ENCODE assay signal across 8 cellular contexts in genomic region chr6:89079611-89080213, GRCh38. TPM values are rescaled to one million over a fixed set of nuclear protein-coding genes. Genes with fewer than 3 reads are reported as not detected.
DNase-seq lines count a peak whose midpoint lies in the region; ATAC-seq, FAIRE-seq and TF ChIP-seq lines count a peak whose summit lies in the region.

No MANE protein-coding gene starts in this region.

- H3K4me2 ChIP-seq in HepG2 (ENCODE audit: low read depth, low read length): peak overlapping the region; percentile 85

- ATAC-seq in HepG2 (no peak), GM21423 (IDR thresholded peaks at IDR 0.05; ENCODE audit: unreplicated experiment) (no peak)

- H3K27ac ChIP-seq in colonic mucosa: peak overlapping the region; percentile 99
- peak overlapping the region; percentile 0 for H3K27ac ChIP-seq in HepG2 (ENCODE audit: extremely low read length, insufficient read depth, low read length)

- peak; percentile 57 for DNase-seq in NCI-H1105 treated with DMSO at 0.1 percent for 48 hours (lab: John Stamatoyannopoulos, UW)
- DNase-seq in NCI-H1105 (lab: John Stamatoyannopoulos, UW): no peak
- DNase-seq in NCI-H146 (lab: John Stamatoyannopoulos, UW): peak; percentile 28
- peak; percentile 57 for DNase-seq in activated CD4-positive, alpha-beta T cell treated with anti-CD3 and anti-CD28 coated beads for 48 hours
- DNase-seq in colonic mucosa: peak; percentile 58
- DNase-seq in HepG2 (ENCODE audit: low spot score): no peak
- peak in 2 of 3 donors; percentile 16 to 18 for DNase-seq in stimulated activated CD4-positive, alpha-beta T cell treated with anti-CD3 and anti-CD28 coated beads, TNF-alpha, amount 100 ng/mL, for 1 hour (ENCODE audit: low read depth in 3 of 3, low spot score in 1 of 3)

- H3K9me3 ChIP-seq in colonic mucosa: no peaks in the 10 kb centered on the region
- no peaks in the 10 kb centered on the region for H3K9me3 ChIP-seq in HepG2 (ENCODE audit: low read length)

- POLR2A ChIA-PET in HepG2 (lab: Yijun Ruan, JAX): interaction anchor here (0.7 to 6.8 kb wide), 18 partner anchors 10 to 272 kb away, joined by 3 to 117 read pairs (median 6); partner anchors contain the start of genes SRSF12 and UBE2J1

- TF ChIP-seq EP300 in HepG2 (IDR thresholded peaks at IDR 0.05; ENCODE audit: low read depth in 2 of 2, low read length in 2 of 2) (no peak), HepG2 (CRISPR knock-in tag; IDR thresholded peaks at IDR 0.05; ENCODE audit: borderline replicate concordance) (no peak)

- TF ChIP-seq RAD21 in HepG2 (CRISPR knock-in tag; IDR thresholded peaks at IDR 0.05): no peak

- H3K27me3 ChIP-seq in colonic mucosa: no peaks in the 10 kb centered on the region
- H3K27me3 ChIP-seq in HepG2 (ENCODE audit: control insufficient read depth in 1 of 2, insufficient read depth in 2 of 2, low read length in 2 of 2): no peaks in the 10 kb centered on the region; a peak in 1 of 5 replicates

- WGBS in HepG2 (ENCODE audit: low lambda C conversion rate): under 1% methylated on average over 17 of the region's 17 CpGs

- H3K4me3 ChIP-seq in colonic mucosa (peak overlapping the region; percentile 78), HepG2 (replicated peaks in 1 of 3; ENCODE audit: insufficient read depth in 1 of 3, low read depth in 2 of 3, low read length in 3 of 3) (peak overlapping the region; percentile 61 to 95 (median 80))

- peaks cover 36% of the 10 kb centered on the region for H3K79me2 ChIP-seq in HepG2 (ENCODE audit: insufficient read depth, low read length)

- TF ChIP-seq CTCF in colonic mucosa (IDR thresholded peaks at IDR 0.05) (no peak), HepG2 (CRISPR knock-in tag; IDR thresholded peaks at IDR 0.05) (no peak)

- intact Hi-C loops in colonic mucosa (cut with DNase I) (loop anchor here (5.0 to 10.0 kb wide), 2 partner anchors 38 to 95 kb away; partner anchors contain the start of gene SRSF12), HepG2 (cut with micrococcal nuclease; ENCODE audit: unreplicated experiment) (loop anchor here (1.0 to 5.0 kb wide), 3 partner anchors 45 to 96 kb away; partner anchors contain the start of gene PM20D2)

- BruUV-seq in HepG2 (replicated peaks; lab: Mats Ljungman, UMichigan): TSS peak; percentile 89

- no peak for FAIRE-seq in HepG2 (lab: Jason Lieb, UNC)

- H3K4me1 ChIP-seq in colonic mucosa (no peaks in the 10 kb centered on the region), HepG2 (ENCODE audit: insufficient read depth, low read length) (peaks cover 24% of the 10 kb centered on the region)

- TF ChIP-seq POLR2A in HepG2 (IDR thresholded peaks at IDR 0.05; ENCODE audit: insufficient read depth in 1 of 2, low read depth in 2 of 2, low read length in 2 of 2): no peak

- H3K9ac ChIP-seq in colonic mucosa (ENCODE audit: low read depth in 2 of 2, low read length in 2 of 2) (peak overlapping the region; percentile 79 to 99), HepG2 (ENCODE audit: insufficient read depth, low read depth, low read length) (peak overlapping the region; percentile 67)

- CTCF ChIA-PET in HepG2 (lab: Yijun Ruan, JAX; ENCODE audit: low intra/inter-chr PET ratio, low total read pairs): no interaction called here

- H4K20me1 ChIP-seq in HepG2 (ENCODE audit: insufficient read depth, low read length): peaks cover 29% of the 10 kb centered on the region

- H3K36me3 ChIP-seq in colonic mucosa: no peaks in the 10 kb centered on the region
- peaks cover 0 to 9% of the 10 kb centered on the region in 2 experiments; a peak in 2 of 5 replicates for H3K36me3 ChIP-seq in HepG2 (replicated peaks in 1 of 2; ENCODE audit: control insufficient read depth in 1 of 2, insufficient read depth in 2 of 2, low read length in 2 of 2)

- peak overlapping the region; percentile 35 for H2AFZ ChIP-seq in HepG2 (ENCODE audit: low read length)

- in situ Hi-C loops in HepG2 (cut with HindIII; ENCODE audit: extremely low pct_ligation_motif_present, low pct_unique_long_range_greater_than_20kb): loop anchor here (10.0 kb wide), 1 partner anchor 95 kb away; no protein-coding TSS in a partner anchor

TF ChIP-seq in HepG2, 621 proteins besides CTCF, POLR2A, EP300 and RAD21 (continues in another document):
- TF ChIP-seq ZNF383 (CRISPR knock-in tag; IDR thresholded peaks at IDR 0.05; ENCODE audit: borderline replicate concordance) (no peak), RFX3 (CRISPR knock-in tag; IDR thresholded peaks at IDR 0.05) (no peak), SAP130 (CRISPR knock-in tag; IDR thresholded peaks at IDR 0.05; ENCODE audit: low read depth) (0 out of 2 replicates have a peak, but pooled peaks have one; percentile 1), ZSCAN29 (CRISPR knock-in tag; conservative IDR thresholded peaks at IDR 0.05) (0 out of 2 replicates have a peak, but pooled peaks have one; percentile 14)
- TF ChIP-seq, protein P1, sequence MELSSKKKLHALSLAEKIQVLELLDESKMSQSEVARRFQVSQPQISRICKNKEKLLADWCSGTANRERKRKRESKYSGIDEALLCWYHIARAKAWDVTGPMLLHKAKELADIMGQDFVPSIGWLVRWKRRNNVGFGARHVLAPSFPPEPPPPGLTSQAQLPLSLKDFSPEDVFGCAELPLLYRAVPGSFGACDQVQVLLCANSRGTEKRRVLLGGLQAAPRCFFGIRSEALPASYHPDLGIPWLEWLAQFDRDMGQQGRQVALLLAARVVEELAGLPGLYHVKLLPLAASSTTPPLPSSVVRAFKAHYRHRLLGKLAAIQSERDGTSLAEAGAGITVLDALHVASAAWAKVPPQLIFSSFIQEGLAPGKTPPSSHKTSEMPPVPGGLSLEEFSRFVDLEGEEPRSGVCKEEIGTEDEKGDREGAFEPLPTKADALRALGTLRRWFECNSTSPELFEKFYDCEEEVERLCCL (CRISPR knock-in tag; IDR thresholded peaks at IDR 0.05; ENCODE audit: borderline replicate concordance): no peak

RNA-seq across cellular contexts. Expression of gene PNRC1, which starts 0.8 kb away (rescaled TPM):
- total RNA-seq in colonic mucosa: 100 to 1,000 TPM in 1 of 2 donors, 10 to 100 TPM in 1; 47.8 to 143 TPM
- total RNA-seq in HepG2 (2016; rRNA removed; fragmentation: Illumina TruSeq; extraction: Trizol): 31.0 and 36.0 TPM in 2 replicates
- total RNA-seq in HepG2 (2016; cell fraction: cytosol; rRNA removed; fragmentation: Illumina TruSeq; extraction: Trizol; ENCODE audit: low read depth): 57.2 and 58.4 TPM in 2 replicates
- 26.3 and 34.2 TPM in 2 replicates for total RNA-seq in HepG2 (2016; cell fraction: insoluble cytoplasmic fraction; rRNA removed; fragmentation: Illumina TruSeq; extraction: Trizol)
- 91.5 and 98.2 TPM in 2 replicates for total RNA-seq in HepG2 (2016; cell fraction: membrane; rRNA removed; fragmentation: Illumina TruSeq; extraction: Trizol)
- 38.0 and 44.9 TPM in 2 replicates for total RNA-seq in HepG2 (2016; cell fraction: nucleus; rRNA removed; fragmentation: Illumina TruSeq; extraction: Trizol)
- 16.8 and 17.6 TPM in 2 replicates for polyA plus RNA-seq in HepG2 (2011; rRNA removed)
- polyA plus RNA-seq in HepG2 (2011; cell fraction: cytosol; rRNA removed): 6.9 and 11.3 TPM in 2 replicates
- polyA plus RNA-seq in HepG2 (2011; cell fraction: nucleus; rRNA removed): 11.1 and 19.2 TPM in 2 replicates
- polyA plus RNA-seq in HepG2 (2012): 109 TPM in 2 replicates
- 35.4 and 35.7 TPM in 2 replicates for polyA plus RNA-seq in HepG2 (2016; cell fraction: cytosol; fragmentation: Illumina TruSeq; extraction: Trizol; ENCODE audit: low read depth)
- 27.3 and 28.4 TPM in 2 replicates for polyA plus RNA-seq in HepG2 (2016; cell fraction: insoluble cytoplasmic fraction; fragmentation: Illumina TruSeq; extraction: Trizol; ENCODE audit: low read depth)
- 40.5 and 45.9 TPM in 2 replicates for polyA plus RNA-seq in HepG2 (2016; cell fraction: membrane; fragmentation: Illumina TruSeq; extraction: Trizol; ENCODE audit: low read depth)
- 58.0 and 62.1 TPM in 2 replicates for polyA plus RNA-seq in HepG2 (2016; cell fraction: nucleus; fragmentation: Illumina TruSeq; extraction: Trizol; ENCODE audit: insufficient read depth, low read depth)
- 17.7 and 21.3 TPM in 2 replicates for polyA minus RNA-seq in HepG2 (2011; rRNA and poly(A)+ RNA removed; ENCODE audit: low replicate concordance)
- polyA minus RNA-seq in HepG2 (2011; cell fraction: cytosol; rRNA and poly(A)+ RNA removed): 38.4 and 54.1 TPM in 2 replicates
- polyA minus RNA-seq in HepG2 (2011; cell fraction: nucleus; rRNA and poly(A)+ RNA removed): 44.4 and 44.5 TPM in 2 replicates

RNA-seq across cellular contexts. Expression of gene SRSF12, which starts 38.2 kb away (rescaled TPM):
- total RNA-seq in colonic mucosa (under 1 TPM in 1 of 2 donors, not detected in 1; 0.35 TPM), HepG2 (2016; rRNA removed; fragmentation: Illumina TruSeq; extraction: Trizol) (1.9 TPM in 2 replicates)
- 1.3 TPM in 2 replicates for total RNA-seq in HepG2 (2016; cell fraction: cytosol; rRNA removed; fragmentation: Illumina TruSeq; extraction: Trizol; ENCODE audit: low read depth)
- 1.8 and 2.0 TPM in 2 replicates for total RNA-seq in HepG2 (2016; cell fraction: insoluble cytoplasmic fraction; rRNA removed; fragmentation: Illumina TruSeq; extraction: Trizol)
- total RNA-seq in HepG2 (2016; cell fraction: membrane; rRNA removed; fragmentation: Illumina TruSeq; extraction: Trizol): 1.8 and 2.4 TPM in 2 replicates
- 2.2 TPM in 2 replicates for total RNA-seq in HepG2 (2016; cell fraction: nucleus; rRNA removed; fragmentation: Illumina TruSeq; extraction: Trizol)
- polyA plus RNA-seq in HepG2 (2011; rRNA removed): 1.4 and 1.7 TPM in 2 replicates
- 0.78 and 0.99 TPM in 2 replicates for polyA plus RNA-seq in HepG2 (2011; cell fraction: cytosol; rRNA removed)
- 1.0 and 1.6 TPM in 2 replicates for polyA plus RNA-seq in HepG2 (2011; cell fraction: nucleus; rRNA removed)
- polyA plus RNA-seq in HepG2 (2012): 1.9 and 2.1 TPM in 2 replicates
- 1.4 and 1.6 TPM in 2 replicates for polyA plus RNA-seq in HepG2 (2016; cell fraction: cytosol; fragmentation: Illumina TruSeq; extraction: Trizol; ENCODE audit: low read depth)
- 2.6 and 2.8 TPM in 2 replicates for polyA plus RNA-seq in HepG2 (2016; cell fraction: insoluble cytoplasmic fraction; fragmentation: Illumina TruSeq; extraction: Trizol; ENCODE audit: low read depth)
- polyA plus RNA-seq in HepG2 (2016; cell fraction: membrane; fragmentation: Illumina TruSeq; extraction: Trizol; ENCODE audit: low read depth): 1.8 and 3.0 TPM in 2 replicates
- 5.7 and 6.1 TPM in 2 replicates for polyA plus RNA-seq in HepG2 (2016; cell fraction: nucleus; fragmentation: Illumina TruSeq; extraction: Trizol; ENCODE audit: insufficient read depth, low read depth)
- 0.20 TPM in 1 of 2 replicates, not detected in the other for polyA minus RNA-seq in HepG2 (2011; rRNA and poly(A)+ RNA removed; ENCODE audit: low replicate concordance)
- polyA minus RNA-seq in HepG2 (2011; cell fraction: cytosol; rRNA and poly(A)+ RNA removed): 0.49 and 1.2 TPM in 2 replicates
- polyA minus RNA-seq in HepG2 (2011; cell fraction: nucleus; rRNA and poly(A)+ RNA removed): 2.4 and 3.1 TPM in 2 replicates

Comparison
In these comparisons a context has a peak if more than half of its experiments do, and no peak if none do; other contexts are left out.
1. DNase-seq: peak in NCI-H1105 treated with DMSO at 0.1 percent for 48 hours (single experiment), NCI-H146 (single experiment), activated CD4-positive, alpha-beta T cell treated with anti-CD3 and anti-CD28 coated beads for 48 hours (single experiment), colonic mucosa (single experiment) and stimulated activated CD4-positive, alpha-beta T cell treated with anti-CD3 and anti-CD28 coated beads, TNF-alpha, amount 100 ng/mL, for 1 hour (2 of 3); none in NCI-H1105 (single experiment) and HepG2 (single experiment).